Comparison of ENCODE assay signal across 8 cellular contexts in genomic region chr3:106457278-106458210, GRCh38.
DNase-seq lines count a peak whose midpoint lies in the region; ATAC-seq and TF ChIP-seq lines count a peak whose summit lies in the region.

No MANE protein-coding gene starts in this region.

- H4K5ac ChIP-seq in mesendoderm (ENCODE audit: low read length): no peak overlapping the region

- ATAC-seq in GM19035 (IDR thresholded peaks at IDR 0.05; ENCODE audit: unreplicated experiment) (peak; percentile 71), HG03066 (IDR thresholded peaks at IDR 0.05; ENCODE audit: low read depth, unreplicated experiment) (peak; percentile 98)

- H2BK15ac ChIP-seq in mesendoderm (replicated peaks; ENCODE audit: low read depth): no peak overlapping the region

- H3K27ac ChIP-seq in mesendoderm (ENCODE audit: low read depth, low read length) (no peak overlapping the region), colonic mucosa (no peak overlapping the region)

- H4K8ac ChIP-seq in mesendoderm (ENCODE audit: low read depth, low read length): no peak overlapping the region

- H2BK5ac ChIP-seq in mesendoderm (ENCODE audit: low read length): no peak overlapping the region

- H3K79me2 ChIP-seq in mesendoderm (ENCODE audit: control insufficient read depth, insufficient read depth, low read length): no peaks in the 10 kb centered on the region

- no peak overlapping the region for H2AK5ac ChIP-seq in mesendoderm (ENCODE audit: low read length)

- H3K18ac ChIP-seq in mesendoderm (ENCODE audit: low read length): no peak overlapping the region

- H3K4me1 ChIP-seq in mesendoderm (ENCODE audit: control insufficient read depth, low read depth, low read length): no peaks in the 10 kb centered on the region
- no peaks in the 10 kb centered on the region for H3K4me1 ChIP-seq in colonic mucosa

- no CpG with 5 or more reads among the region's 3 CpGs for WGBS in mesendoderm (ENCODE audit: extremely low coverage, insufficient coverage, low lambda C conversion rate)

- H2BK120ac ChIP-seq in mesendoderm (ENCODE audit: low read depth, low read length): no peak overlapping the region

- no peak overlapping the region for H3K56ac ChIP-seq in mesendoderm (ENCODE audit: low read length)

- no peak overlapping the region for H3K4ac ChIP-seq in mesendoderm (ENCODE audit: low read depth, low read length)

- in situ Hi-C loops in Caki2 (cut with HindIII; ENCODE audit: low pct_unique_long_range_greater_than_20kb, low sequenced_read_pairs) (no loop called here), astrocyte of the spinal cord (cut with HindIII; ENCODE audit: low sequenced_read_pairs) (no loop called here)

- H3K9ac ChIP-seq in mesendoderm (ENCODE audit: low read length): no peak overlapping the region
- H3K9ac ChIP-seq in colonic mucosa (ENCODE audit: low read depth in 2 of 2, low read length in 2 of 2): no peak overlapping the region

- H3K27me3 ChIP-seq in mesendoderm (ENCODE audit: insufficient read depth, low read length, poor library complexity) (no peaks in the 10 kb centered on the region), colonic mucosa (no peaks in the 10 kb centered on the region)

- H3K23ac ChIP-seq in mesendoderm (ENCODE audit: low read length): no peak overlapping the region

- no peaks in the 10 kb centered on the region for H3K9me3 ChIP-seq in colonic mucosa

- TF ChIP-seq CTCF in astrocyte of the spinal cord (IDR thresholded peaks at IDR 0.05; ENCODE audit: low read depth, low read length): no peak
- TF ChIP-seq CTCF in colonic mucosa (IDR thresholded peaks at IDR 0.05): no peak

- no peak overlapping the region for H3K4me2 ChIP-seq in mesendoderm (ENCODE audit: low read length)

- no peak overlapping the region for H3K4me3 ChIP-seq in astrocyte of the spinal cord (ENCODE audit: low read depth, low read length)
- H3K4me3 ChIP-seq in mesendoderm (ENCODE audit: low read length): no peak overlapping the region
- no peak overlapping the region for H3K4me3 ChIP-seq in colonic mucosa

- H3K36me3 ChIP-seq in mesendoderm (ENCODE audit: control insufficient read depth, insufficient read depth, low read length) (no peaks in the 10 kb centered on the region), colonic mucosa (no peaks in the 10 kb centered on the region)

- H3K79me1 ChIP-seq in mesendoderm (ENCODE audit: low read length): no peaks in the 10 kb centered on the region

- intact Hi-C loops in colonic mucosa (cut with DNase I): no loop called here

- peak; percentile 80 for DNase-seq in Caki2 (ENCODE audit: low read depth)
- peak; percentile 95 for DNase-seq in NCI-H446 treated with DMSO at 0.1 percent for 48 hours (lab: John Stamatoyannopoulos, UW)
- DNase-seq in astrocyte of the spinal cord (ENCODE audit: low read depth, low spot score): peak; percentile 94
- DNase-seq in mesendoderm: peak; percentile 48
- DNase-seq in Kasumi-1 (lab: John Stamatoyannopoulos, UW): no peak
- DNase-seq in colonic mucosa: no peak

Comparison
In these comparisons a context has a peak if more than half of its experiments do, and no peak if none do; other contexts are left out.
1. DNase-seq: peak in Caki2 (single experiment), NCI-H446 treated with DMSO at 0.1 percent for 48 hours (single experiment), astrocyte of the spinal cord (single experiment) and mesendoderm (single experiment); none in Kasumi-1 (0 of 2) and colonic mucosa (single experiment).